Comparison of ENCODE assay signal across 15 cellular contexts in the genomic region with DNA sequence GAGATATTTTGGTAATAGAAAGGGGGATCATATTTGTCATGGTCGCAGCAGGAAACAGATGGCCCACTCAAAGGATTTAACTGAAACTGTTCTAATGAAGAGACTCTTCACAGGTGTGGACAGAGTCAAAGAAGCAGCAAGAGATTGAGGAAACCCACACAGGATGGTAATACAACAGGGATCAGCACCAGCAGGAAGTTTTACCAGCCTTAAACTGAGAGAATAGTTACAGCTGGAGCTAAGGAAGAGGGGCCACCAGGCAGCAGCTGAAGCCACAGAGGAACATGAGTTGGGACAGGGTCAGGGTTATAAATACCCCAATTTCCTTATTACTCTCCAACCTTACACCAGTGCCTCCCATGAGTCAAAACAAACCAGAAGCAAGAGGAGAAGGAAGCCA.
DNase-seq lines count a peak whose midpoint lies in the region; ATAC-seq, FAIRE-seq and TF ChIP-seq lines count a peak whose summit lies in the region.
"Had no signal": no experiment of that assay in that cellular context is flagged by ENCODE, and none has a peak within 500 bp of the region (broad histone marks: within the 10 kb centered on the region; RNA-seq: fewer than 3 reads in every experiment).

No MANE protein-coding gene starts in this region.

- no peaks in the 10 kb centered on the region for H3K9me3 ChIP-seq in H1 (ENCODE audit: insufficient read depth in 2 of 2, low read depth in 1 of 2, low read length in 1 of 2)
- H3K9me3 ChIP-seq in MM.1S (replicated peaks; ENCODE audit: insufficient read depth, low read length), result no peaks in the 10 kb centered on the region

- no peak overlapping the region for H3K9ac ChIP-seq in H1 (replicated peaks in 1 of 4; ENCODE audit: extremely low read depth in 1 of 4, low read depth in 3 of 4, low read length in 3 of 4)
- H3K9ac ChIP-seq in MM.1S (ENCODE audit: low read length), result no peak overlapping the region
- H3K9ac ChIP-seq: KMS-11 had no signal

- H3F3A ChIP-seq in MM.1S (ENCODE audit: insufficient read depth, low read length), result no peaks in the 10 kb centered on the region

- H4K20me1 ChIP-seq in H1 (replicated peaks in 1 of 2; ENCODE audit: control insufficient read depth in 1 of 2, insufficient read depth in 2 of 2, low read length in 2 of 2), result no peaks in the 10 kb centered on the region
- no peaks in the 10 kb centered on the region for H4K20me1 ChIP-seq in MM.1S (ENCODE audit: insufficient read depth, low read length)

- H3K9me2 ChIP-seq in MM.1S (replicated peaks; ENCODE audit: insufficient read depth, low read length), result no peaks in the 10 kb centered on the region

- H3K36me3 ChIP-seq in H1 (ENCODE audit: control insufficient read depth in 2 of 4, insufficient read depth in 4 of 4, low read length in 3 of 4) (no peaks in the 10 kb centered on the region), MM.1S (replicated peaks; ENCODE audit: insufficient read depth, low read length) (no peaks in the 10 kb centered on the region)

- 0 out of 7 replicates have a peak, but pooled peaks cover 0 to 2% (median 0%) of the 10 kb centered on the region in 4 experiments for H3K27me3 ChIP-seq in H1 (replicated peaks in 1 of 4; ENCODE audit: control insufficient read depth in 3 of 4, extremely low read depth in 1 of 4, insufficient read depth in 3 of 4, low read length in 3 of 4)
- no peaks in the 10 kb centered on the region; the same call in 1 of the 2 replicates for H3K27me3 ChIP-seq in MM.1S (replicated peaks; ENCODE audit: insufficient read depth, low read length)

- ATAC-seq in GM18508 (IDR thresholded peaks at IDR 0.05; ENCODE audit: insufficient read depth, unreplicated experiment) (peak; percentile 14), GM21447 (IDR thresholded peaks at IDR 0.05; ENCODE audit: unreplicated experiment) (peak; percentile 38), HG03103 (IDR thresholded peaks at IDR 0.05; ENCODE audit: low read depth, unreplicated experiment) (peak; percentile 13), GM21737 (IDR thresholded peaks at IDR 0.05; ENCODE audit: unreplicated experiment) (no peak), esophagus mucosa (no peak)

- H4K5ac ChIP-seq in H1 (ENCODE audit: insufficient read length, low read depth, low read length), result no peak overlapping the region

- no peak overlapping the region for H4K91ac ChIP-seq in H1 (replicated peaks; ENCODE audit: insufficient read length, low read length)

- no peak overlapping the region for H3K23ac ChIP-seq in H1 (ENCODE audit: insufficient read length)

- peaks cover 2 to 15% (median 7%) of the 10 kb centered on the region in 4 experiments; a peak in 6 of 7 replicates for H3K4me1 ChIP-seq in H1 (replicated peaks in 1 of 4; ENCODE audit: control insufficient read depth in 3 of 4, insufficient read depth in 4 of 4, low read length in 3 of 4)
- peaks cover 18% of the 10 kb centered on the region for H3K4me1 ChIP-seq in MM.1S (ENCODE audit: low read length)

- no peak overlapping the region for H2BK5ac ChIP-seq in H1 (ENCODE audit: low read depth, low read length)

- H2AK5ac ChIP-seq in H1 (ENCODE audit: low read depth, low read length), result peak overlapping the region; percentile 70; the same call in 1 of the 2 replicates

- no peak overlapping the region for H3K14ac ChIP-seq in H1 (ENCODE audit: insufficient read length)

- no peak for TF ChIP-seq RAD21 in H1 (IDR thresholded peaks at IDR 0.05 in 1 of 2, conservative IDR thresholded peaks at IDR 0.05 in 1 of 2; ENCODE audit: low read depth in 2 of 2, low read length in 2 of 2)

- H3K18ac ChIP-seq in H1 (ENCODE audit: extremely low read depth, low read length), result no peak overlapping the region

- no peak overlapping the region for H2BK12ac ChIP-seq in H1 (ENCODE audit: low read depth, low read length)

- H3K27ac ChIP-seq in H1 (ENCODE audit: low read depth, low read length) (no peak overlapping the region), MM.1S (ENCODE audit: low read length) (no peak overlapping the region)
- H3K27ac ChIP-seq: KMS-11, SK-N-MC had no signal

- POLR2A ChIA-PET in H1 (lab: Charles Lee; ENCODE audit: partially characterized antibody), result no interaction called here

- H2BK15ac ChIP-seq in H1 (ENCODE audit: low read length), result no peak overlapping the region

- no peak overlapping the region for H2BK120ac ChIP-seq in H1 (replicated peaks; ENCODE audit: low read depth, low read length)

- no peaks in the 10 kb centered on the region for H3K79me1 ChIP-seq in H1 (ENCODE audit: low read depth, low read length)

- H3K4ac ChIP-seq in H1 (replicated peaks; ENCODE audit: insufficient read length, low read depth, low read length), result no peak overlapping the region

- TF ChIP-seq CTCF in H1 (IDR thresholded peaks at IDR 0.05; ENCODE audit: control extremely low read depth in 1 of 3, insufficient read depth in 1 of 3, low read depth in 1 of 3, low read length in 3 of 3) (no peak), MM.1S (IDR thresholded peaks at IDR 0.05; ENCODE audit: low read length) (no peak)

- DNase-seq in H1 (ENCODE audit: low read depth in 1 of 2, low spot score in 2 of 2) (no peak), NCI-H1092 treated with DMSO at 0.1 percent for 48 hours (lab: John Stamatoyannopoulos, UW) (no peak), MM.1S (no peak)
- DNase-seq: activated CD4-positive, alpha-beta T cell treated with anti-CD3 and anti-CD28 coated beads, Interleukin-2, amount 50 U/mL, for 1 hour; CD4-positive, alpha-beta T cell; foreskin melanocyte; mesenchymal stem cell; right cardiac atrium had no signal

- no peak overlapping the region for H3K56ac ChIP-seq in H1 (replicated peaks; ENCODE audit: insufficient read length, low read depth, low read length)

- WGBS in H1 (ENCODE audit: extremely low coverage in 1 of 2, insufficient coverage in 1 of 2, insufficient read length in 1 of 2, insufficient replicate concordance in 2 of 2, low coverage in 1 of 2, low lambda C conversion rate in 2 of 2, missing lambda C conversion rate in 1 of 2), 2 experiments, result 83% methylated on average over 1 of the region's 1 CpG; no CpG with 5 or more reads in 1 of the 2 experiments

- H2AFZ ChIP-seq in H1 (ENCODE audit: low read length) (no peak overlapping the region), MM.1S (ENCODE audit: low read length) (no peak overlapping the region)

- no peak overlapping the region for H2BK20ac ChIP-seq in H1 (ENCODE audit: low read length)

- no peaks in the 10 kb centered on the region for H3K23me2 ChIP-seq in H1 (ENCODE audit: low read depth, low read length)

- no peak overlapping the region for H4K8ac ChIP-seq in H1 (ENCODE audit: extremely low read depth, insufficient read depth, low read length)

- no peak for TF ChIP-seq EP300 in H1 (IDR thresholded peaks at IDR 0.05; ENCODE audit: borderline replicate concordance in 1 of 2, low read depth in 2 of 2, low read length in 2 of 2)

- CTCF ChIA-PET in H1 (lab: Charles Lee; ENCODE audit: partially characterized antibody), result no interaction called here

- no peak for FAIRE-seq in H1 (lab: Jason Lieb, UNC)

- H3K4me2 ChIP-seq in H1 (ENCODE audit: insufficient read depth in 1 of 2, low read depth in 2 of 2, low read length in 2 of 2), result no peak overlapping the region
- H3K4me2 ChIP-seq in MM.1S (ENCODE audit: low read depth, low read length), result no peak overlapping the region
- H3K4me2 ChIP-seq: KMS-11 had no signal

- H3K4me3 ChIP-seq in H1 (ENCODE audit: extremely low read depth in 1 of 4, insufficient read depth in 2 of 4, low read depth in 3 of 4, low read length in 4 of 4), result no peak overlapping the region
- no peak overlapping the region for H3K4me3 ChIP-seq in MM.1S (ENCODE audit: low read length)
- H3K4me3 ChIP-seq: SK-N-MC had no signal

- TF ChIP-seq POLR2A in H1 (IDR thresholded peaks at IDR 0.05; ENCODE audit: control extremely low read depth in 1 of 2, low read depth in 2 of 2, low read length in 2 of 2), result no peak

- H3K79me2 ChIP-seq in H1 (ENCODE audit: control insufficient read depth in 1 of 2, insufficient read depth in 2 of 2, low read length in 2 of 2) (no peaks in the 10 kb centered on the region), MM.1S (ENCODE audit: low read length) (no peaks in the 10 kb centered on the region)

TF ChIP-seq in H1, 55 proteins besides CTCF, POLR2A, EP300 and RAD21:
- TF ChIP-seq CHD1 (IDR thresholded peaks at IDR 0.05; ENCODE audit: low read depth, low read length) (no peak), MAFK (IDR thresholded peaks at IDR 0.05; ENCODE audit: low read depth, low read length) (no peak), GTF2F1 (IDR thresholded peaks at IDR 0.05; ENCODE audit: borderline replicate concordance, low read depth, low read length) (no peak)

Comparison
In these comparisons a context has a peak if more than half of its experiments do, and no peak if none do; other contexts are left out.
1. ATAC-seq: peak in GM18508 (single experiment), GM21447 (single experiment) and HG03103 (single experiment); none in GM21737 (single experiment) and esophagus mucosa (single experiment).